In the genomic region with DNA sequence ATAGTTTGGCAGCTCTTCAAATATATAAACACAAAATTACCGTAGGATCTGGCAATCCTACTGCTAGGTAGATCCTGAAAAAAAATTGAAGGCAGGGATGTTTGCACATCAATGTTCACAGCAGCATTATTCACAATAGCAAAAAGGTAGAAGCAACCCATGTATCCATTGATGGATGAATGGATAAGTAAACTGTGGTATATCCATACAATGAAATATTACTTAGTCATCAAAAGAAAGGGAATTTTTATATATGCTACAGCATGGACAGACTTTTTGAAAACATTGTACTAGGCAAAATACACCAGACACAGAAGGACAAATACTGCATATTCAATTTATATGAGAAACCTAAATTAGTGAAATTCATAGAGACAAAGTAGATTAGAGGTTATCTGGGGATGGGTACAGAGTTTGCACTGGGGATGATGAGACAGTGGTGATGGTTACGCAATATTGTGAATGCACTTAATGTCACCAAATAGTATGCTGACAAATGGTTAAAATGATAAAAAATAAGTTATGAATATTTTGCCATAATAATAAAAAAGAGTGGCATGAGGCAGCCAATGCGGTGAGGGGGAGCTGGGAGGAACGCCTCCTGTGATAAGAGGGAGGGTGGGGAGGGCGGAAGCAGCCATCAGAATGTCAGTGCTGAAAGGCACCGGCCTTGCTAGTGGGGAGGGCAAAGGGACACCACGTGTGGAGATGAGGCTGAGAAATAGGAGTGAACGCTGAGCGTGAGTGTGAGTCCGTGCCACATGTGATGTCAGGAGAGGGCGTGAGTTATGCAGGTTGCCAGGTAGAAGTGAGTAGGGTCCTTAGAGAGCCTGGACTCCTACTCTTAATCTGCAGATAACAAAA, we compare ENCODE assay signal across 31 cellular contexts.
"Had no signal": no experiment of that assay in that cellular context is flagged by ENCODE, and none has a peak within 500 bp of the region (broad histone marks: within the 10 kb centered on the region; RNA-seq: fewer than 3 reads in every experiment).

No MANE protein-coding gene starts in this region.

- H3K4me3 ChIP-seq: adrenal gland, body of pancreas, colonic mucosa, esophagus muscularis mucosa, gastrocnemius medialis, heart left ventricle had no signal

- H3K36me3 Mint-ChIP-seq: activated naive CD4-positive, alpha-beta T cell treated with anti-CD3 and anti-CD28 coated beads, Interleukin-2, amount 50 U/mL, for 24 hours; activated naive CD8-positive, alpha-beta T cell treated with anti-CD3 and anti-CD28 coated beads for 36 hours; WTC11 had no signal

- H3K27ac Mint-ChIP-seq: activated CD8-positive, alpha-beta T cell treated with anti-CD3 and anti-CD28 coated beads for 36 hours; activated naive CD4-positive, alpha-beta T cell treated with anti-CD3 and anti-CD28 coated beads for 36 hours; activated naive CD4-positive, alpha-beta T cell treated with anti-CD3 and anti-CD28 coated beads, Interleukin-2, amount 50 U/mL, for 24 hours; activated naive CD8-positive, alpha-beta T cell treated with anti-CD3 and anti-CD28 coated beads for 36 hours; activated naive CD8-positive, alpha-beta T cell treated with anti-CD3 and anti-CD28 coated beads, Interleukin-2, amount 50 U/mL, for 24 hours; activated T-helper 17 cell treated with anti-CD3 and anti-CD28 coated beads, Interleukin-2, amount 50 U/mL, for 72 hours; WTC11 had no signal

- H3K36me3 ChIP-seq: adrenal gland, colonic mucosa, esophagus muscularis mucosa, gastrocnemius medialis, heart left ventricle had no signal

- H3K9me3 Mint-ChIP-seq: activated CD8-positive, alpha-beta T cell treated with anti-CD3 and anti-CD28 coated beads for 36 hours; activated naive CD4-positive, alpha-beta T cell treated with anti-CD3 and anti-CD28 coated beads, Interleukin-2, amount 50 U/mL, for 24 hours; activated naive CD8-positive, alpha-beta T cell treated with anti-CD3 and anti-CD28 coated beads for 36 hours; activated naive CD8-positive, alpha-beta T cell treated with anti-CD3 and anti-CD28 coated beads, Interleukin-2, amount 50 U/mL, for 24 hours; activated T-cell treated with anti-CD3 and anti-CD28 coated beads, Interleukin-2, amount 50 U/mL, for 4 hours; activated T-helper 17 cell treated with anti-CD3 and anti-CD28 coated beads, Interleukin-2, amount 50 U/mL, for 72 hours had no signal

- H3K4me1 ChIP-seq: adrenal gland, colonic mucosa, foreskin keratinocyte had no signal

- H3K27ac ChIP-seq: adrenal gland, body of pancreas, colonic mucosa, esophagus muscularis mucosa, foreskin keratinocyte, gastrocnemius medialis, heart left ventricle, VCaP had no signal

- FAIRE-seq: TTC549 had no signal

- H3K9me3 ChIP-seq: adrenal gland, body of pancreas, colonic mucosa, esophagus muscularis mucosa, gastrocnemius medialis, heart left ventricle had no signal

- ATAC-seq: activated CD8-positive, alpha-beta T cell treated with anti-CD3 and anti-CD28 coated beads for 36 hours; activated naive CD8-positive, alpha-beta T cell treated with anti-CD3 and anti-CD28 coated beads, Interleukin-2, amount 50 U/mL, for 24 hours; activated T-cell treated with anti-CD3 and anti-CD28 coated beads, Interleukin-2, amount 50 U/mL, for 4 hours; activated T-helper 17 cell treated with anti-CD3 and anti-CD28 coated beads, Interleukin-2, amount 50 U/mL, for 72 hours; body of pancreas; foreskin keratinocyte; gastrocnemius medialis; heart left ventricle; WTC11 had no signal

- DNase-seq: activated CD4-positive, alpha-beta T cell treated with anti-CD3 and anti-CD28 coated beads for 1 hour; activated CD4-positive, alpha-beta T cell treated with anti-CD3 and anti-CD28 coated beads for 4 hours; activated CD4-positive, alpha-beta T cell treated with anti-CD3 and anti-CD28 coated beads, Interleukin-2, amount 50 U/mL, for 1 hour; activated CD4-positive, alpha-beta T cell treated with anti-CD3 and anti-CD28 coated beads, Interleukin-2, amount 50 U/mL, for 48 hours; activated CD8-positive, alpha-beta memory T cell treated with anti-CD3 and anti-CD28 coated beads for 24 hours; activated CD8-positive, alpha-beta T cell treated with anti-CD3 and anti-CD28 coated beads for 36 hours; activated effector memory CD4-positive, alpha-beta T cell treated with anti-CD3 and anti-CD28 coated beads, Interleukin-2, amount 50 U/mL, for 16 hours; activated naive CD4-positive, alpha-beta T cell treated with anti-CD3 and anti-CD28 coated beads for 36 hours; activated naive CD8-positive, alpha-beta T cell treated with anti-CD3 and anti-CD28 coated beads for 36 hours; activated naive CD8-positive, alpha-beta T cell treated with anti-CD3 and anti-CD28 coated beads, Interleukin-2, amount 50 U/mL, for 24 hours; activated T-cell treated with anti-CD3 and anti-CD28 coated beads, Interleukin-2, amount 50 U/mL, for 4 hours; adrenal gland; amygdala; aorta; body of pancreas; central memory CD4-positive, alpha-beta T cell; cerebellar nuclear complex; colonic mucosa; effector memory CD4-positive, alpha-beta T cell; erythroblast; foreskin keratinocyte; gastrocnemius medialis; glutamatergic neuron; heart left ventricle; T-helper 2 cell had no signal

- H3K4me1 Mint-ChIP-seq: activated naive CD4-positive, alpha-beta T cell treated with anti-CD3 and anti-CD28 coated beads, Interleukin-2, amount 50 U/mL, for 24 hours; activated naive CD8-positive, alpha-beta T cell treated with anti-CD3 and anti-CD28 coated beads, Interleukin-2, amount 50 U/mL, for 24 hours; activated T-helper 17 cell treated with anti-CD3 and anti-CD28 coated beads, Interleukin-2, amount 50 U/mL, for 72 hours had no signal

- H3K4me3 Mint-ChIP-seq: activated CD8-positive, alpha-beta T cell treated with anti-CD3 and anti-CD28 coated beads for 36 hours; activated naive CD4-positive, alpha-beta T cell treated with anti-CD3 and anti-CD28 coated beads for 36 hours; activated naive CD4-positive, alpha-beta T cell treated with anti-CD3 and anti-CD28 coated beads, Interleukin-2, amount 50 U/mL, for 24 hours; activated naive CD8-positive, alpha-beta T cell treated with anti-CD3 and anti-CD28 coated beads for 36 hours; activated naive CD8-positive, alpha-beta T cell treated with anti-CD3 and anti-CD28 coated beads, Interleukin-2, amount 50 U/mL, for 24 hours; activated T-cell treated with anti-CD3 and anti-CD28 coated beads, Interleukin-2, amount 50 U/mL, for 4 hours; activated T-helper 17 cell treated with anti-CD3 and anti-CD28 coated beads, Interleukin-2, amount 50 U/mL, for 72 hours; WTC11 had no signal

- H3K27me3 ChIP-seq: colonic mucosa, gastrocnemius medialis had no signal
